10 cellular contexts compared by ENCODE assay signal in genomic region chr4:114378306-114378903, GRCh38.
DNase-seq lines count a peak whose midpoint lies in the region; ATAC-seq and TF ChIP-seq lines count a peak whose summit lies in the region.
"Had no signal": no experiment of that assay in that cellular context is flagged by ENCODE, and none has a peak within 500 bp of the region (broad histone marks: within the 10 kb centered on the region; RNA-seq: fewer than 3 reads in every experiment).

No MANE protein-coding gene starts in this region.

- no peaks in the 10 kb centered on the region for H3K4me1 Mint-ChIP-seq in CD8-positive, alpha-beta memory T cell
- no peaks in the 10 kb centered on the region for H3K4me1 Mint-ChIP-seq in activated T-cell treated with anti-CD3 and anti-CD28 coated beads, Interleukin-2, amount 50 U/mL, for 72 hours (ENCODE audit: low read depth)
- H3K4me1 Mint-ChIP-seq: activated T-helper 17 cell treated with anti-CD3 and anti-CD28 coated beads, Interleukin-2, amount 50 U/mL, for 72 hours had no signal

- no peaks in the 10 kb centered on the region for H3K36me3 ChIP-seq in GM23248 (ENCODE audit: low read depth)
- no peaks in the 10 kb centered on the region for H3K36me3 ChIP-seq in vagina
- no peaks in the 10 kb centered on the region for H3K36me3 ChIP-seq in CD8-positive, alpha-beta memory T cell (ENCODE audit: insufficient read depth, low read length)
- H3K36me3 ChIP-seq: SJCRH30 had no signal

- no peak for TF ChIP-seq POLR2A in vagina (IDR thresholded peaks at IDR 0.05)

- CTCF ChIA-PET in CD8-positive, alpha-beta memory T cell (lab: Charles Lee): no interaction called here

- no peak overlapping the region for H3K4me3 Mint-ChIP-seq in CD8-positive, alpha-beta memory T cell
- no peak overlapping the region for H3K4me3 Mint-ChIP-seq in activated T-cell treated with anti-CD3 and anti-CD28 coated beads, Interleukin-2, amount 50 U/mL, for 72 hours
- H3K4me3 Mint-ChIP-seq: activated T-helper 17 cell treated with anti-CD3 and anti-CD28 coated beads, Interleukin-2, amount 50 U/mL, for 72 hours had no signal

- 46 to 48% methylated on average over 4 of the region's 4 CpGs for WGBS in GM23248 (ENCODE audit: low coverage in 1 of 2, low lambda C conversion rate in 2 of 2, missing lambda C conversion rate in 2 of 2), 2 experiments

- TF ChIP-seq CTCF in WI38 (IDR thresholded peaks at IDR 0.05; ENCODE audit: low read depth, low read length): peak; percentile 51
- TF ChIP-seq CTCF in vagina (IDR thresholded peaks at IDR 0.05): no peak

- H3K36me3 Mint-ChIP-seq in CD8-positive, alpha-beta memory T cell: no peaks in the 10 kb centered on the region
- H3K36me3 Mint-ChIP-seq in activated T-cell treated with anti-CD3 and anti-CD28 coated beads, Interleukin-2, amount 50 U/mL, for 72 hours (ENCODE audit: insufficient read depth in 2 of 2): no peaks in the 10 kb centered on the region

- H3K27ac Mint-ChIP-seq in CD8-positive, alpha-beta memory T cell: no peak overlapping the region
- no peak overlapping the region for H3K27ac Mint-ChIP-seq in activated T-cell treated with anti-CD3 and anti-CD28 coated beads, Interleukin-2, amount 50 U/mL, for 72 hours
- H3K27ac Mint-ChIP-seq: activated T-helper 17 cell treated with anti-CD3 and anti-CD28 coated beads, Interleukin-2, amount 50 U/mL, for 72 hours had no signal

- DNase-seq in ACHN (peak; percentile 50), GM23248 (peak; percentile 78), hepatic stellate cell (ENCODE audit: low spot score) (peak; percentile 7), vagina (ENCODE audit: extremely low spot score in 2 of 2) (no peak)
- DNase-seq in CD8-positive, alpha-beta memory T cell: no peak
- no peak for DNase-seq in activated T-cell treated with anti-CD3 and anti-CD28 coated beads, Interleukin-2, amount 50 U/mL, for 72 hours

- H3K9ac ChIP-seq in GM23248: no peak overlapping the region

- H4K20me1 ChIP-seq in GM23248 (ENCODE audit: insufficient read depth): no peaks in the 10 kb centered on the region

- peaks cover 17% of the 10 kb centered on the region for H3F3A ChIP-seq in GM23248 (ENCODE audit: insufficient read depth)

- intact Hi-C loops in vagina (cut with DNase I): no loop called here

- H3K9me3 Mint-ChIP-seq in CD8-positive, alpha-beta memory T cell: no peaks in the 10 kb centered on the region
- H3K9me3 Mint-ChIP-seq in activated T-cell treated with anti-CD3 and anti-CD28 coated beads, Interleukin-2, amount 50 U/mL, for 72 hours: no peaks in the 10 kb centered on the region
- H3K9me3 Mint-ChIP-seq: activated T-helper 17 cell treated with anti-CD3 and anti-CD28 coated beads, Interleukin-2, amount 50 U/mL, for 72 hours had no signal

- H3K9me3 ChIP-seq in GM23248 (ENCODE audit: low read depth) (no peaks in the 10 kb centered on the region), vagina (no peaks in the 10 kb centered on the region)
- no peaks in the 10 kb centered on the region for H3K9me3 ChIP-seq in CD8-positive, alpha-beta memory T cell (ENCODE audit: low read length)
- H3K9me3 ChIP-seq: SJCRH30 had no signal

- no peaks in the 10 kb centered on the region for H3K9me2 ChIP-seq in GM23248 (ENCODE audit: insufficient read depth)

- no peaks in the 10 kb centered on the region for H3K79me2 ChIP-seq in GM23248 (ENCODE audit: insufficient read depth)

- no peak overlapping the region for H3K4me2 ChIP-seq in GM23248 (ENCODE audit: unreplicated experiment)

- POLR2A ChIA-PET in CD8-positive, alpha-beta memory T cell (lab: Charles Lee): no interaction called here

- ATAC-seq in HG03439 (IDR thresholded peaks at IDR 0.05; ENCODE audit: unreplicated experiment): no peak
- ATAC-seq in activated T-cell treated with anti-CD3 and anti-CD28 coated beads, Interleukin-2, amount 50 U/mL, for 72 hours (replicated peaks in 1 of 2): no peak
- ATAC-seq: activated T-helper 17 cell treated with anti-CD3 and anti-CD28 coated beads, Interleukin-2, amount 50 U/mL, for 72 hours had no signal

- H3K27me3 ChIP-seq in GM23248 (replicated peaks; ENCODE audit: insufficient read depth) (no peaks in the 10 kb centered on the region), vagina (no peaks in the 10 kb centered on the region)
- H3K27me3 ChIP-seq in CD8-positive, alpha-beta memory T cell (ENCODE audit: insufficient read depth, low read length, poor library complexity, severe bottlenecking): no peaks in the 10 kb centered on the region
- H3K27me3 ChIP-seq: SJCRH30 had no signal

- H3K4me3 ChIP-seq in GM23248 (no peak overlapping the region), WI38 (ENCODE audit: low read depth, low read length) (no peak overlapping the region), vagina (no peak overlapping the region)
- H3K4me3 ChIP-seq in CD8-positive, alpha-beta memory T cell (ENCODE audit: low read length): no peak overlapping the region
- H3K4me3 ChIP-seq: SJCRH30 had no signal

- H3K27ac ChIP-seq in GM23248 (no peak overlapping the region), vagina (no peak overlapping the region)
- no peak overlapping the region for H3K27ac ChIP-seq in CD8-positive, alpha-beta memory T cell (ENCODE audit: low read depth, low read length)
- H3K27ac ChIP-seq: SJCRH30 had no signal

- in situ Hi-C loops in ACHN (cut with HindIII; ENCODE audit: low pct_ligation_motif_present, low pct_unique_long_range_greater_than_20kb, low sequenced_read_pairs): no loop called here
- in situ Hi-C loops in GM23248 (cut with MboI): loop anchor here (10.0 to 25.0 kb wide), 4 partner anchors 424 to 1266 kb away; partner anchors contain the start of gene CAMK2D

- H3K4me1 ChIP-seq in GM23248 (ENCODE audit: insufficient read depth) (peaks cover 15% of the 10 kb centered on the region), vagina (no peaks in the 10 kb centered on the region)
- H3K4me1 ChIP-seq in CD8-positive, alpha-beta memory T cell (ENCODE audit: insufficient read depth, low read length): no peaks in the 10 kb centered on the region

- peaks cover 0 to 7% of the 10 kb centered on the region in 2 donors for H3K27me3 Mint-ChIP-seq in CD8-positive, alpha-beta memory T cell
- H3K27me3 Mint-ChIP-seq in activated T-cell treated with anti-CD3 and anti-CD28 coated beads, Interleukin-2, amount 50 U/mL, for 72 hours (ENCODE audit: low read depth): peaks cover 13% of the 10 kb centered on the region

- H2AFZ ChIP-seq in GM23248: no peak overlapping the region

Comparison
In these comparisons a context has a peak if more than half of its experiments do, and no peak if none do; other contexts are left out.
1. DNase-seq: peak in ACHN (single experiment), GM23248 (single experiment) and hepatic stellate cell (single experiment); none in vagina (0 of 2), CD8-positive, alpha-beta memory T cell (0 of 5) and activated T-cell treated with anti-CD3 and anti-CD28 coated beads, Interleukin-2, amount 50 U/mL, for 72 hours (0 of 2).